In genomic region chr9:91758491-91758981, GRCh38 we compare ENCODE assay signal across 8 cellular contexts.
A peak's percentile ranks its signal among the peaks of the same experiment; 100 is the strongest.
DNase-seq lines count a peak whose midpoint lies in the region; ATAC-seq, FAIRE-seq and TF ChIP-seq lines count a peak whose summit lies in the region.

No MANE protein-coding gene starts in this region.

- H3K27ac ChIP-seq in breast epithelium (peak overlapping the region in 1 of 2 donors; percentile 25), HCT116 (ENCODE audit: low read depth, low read length) (no peak overlapping the region), HepG2 (ENCODE audit: extremely low read length, insufficient read depth, low read length) (no peak overlapping the region)

- H2AFZ ChIP-seq in HCT116 (ENCODE audit: low read depth, low read length, poor library complexity, severe bottlenecking) (no peak overlapping the region), HepG2 (ENCODE audit: low read length) (no peak overlapping the region)

- H3K36me3 ChIP-seq in breast epithelium (no peaks in the 10 kb centered on the region), HCT116 (ENCODE audit: control insufficient read depth in 1 of 2, insufficient read depth in 2 of 2, low read length in 2 of 2) (no peaks in the 10 kb centered on the region; a peak in 1 of 4 replicates), HepG2 (replicated peaks in 1 of 2; ENCODE audit: control insufficient read depth in 1 of 2, insufficient read depth in 2 of 2, low read length in 2 of 2) (no peaks in the 10 kb centered on the region)

- H4K20me1 ChIP-seq in HCT116 (ENCODE audit: insufficient read depth) (no peaks in the 10 kb centered on the region), HepG2 (ENCODE audit: insufficient read depth, low read length) (no peaks in the 10 kb centered on the region)

- H3K9me3 Mint-ChIP-seq in MCF 10A (ENCODE audit: unreplicated experiment) = no peaks in the 10 kb centered on the region

- POLR2A ChIA-PET in MCF 10A (lab: Yijun Ruan, JAX) = no interaction called here
- POLR2A ChIA-PET in HCT116 (lab: Charles Lee) = no interaction called here
- POLR2A ChIA-PET in HepG2 (lab: Yijun Ruan, JAX) = no interaction called here

- intact Hi-C loops in MCF 10A (cut with micrococcal nuclease) = loop anchor here (10.0 kb wide), 1 partner anchor 336 kb away; no protein-coding TSS in a partner anchor
- intact Hi-C loops in breast epithelium (cut with DNase I; ENCODE audit: low total_unique reads) = loop anchor here (10.0 kb wide), 1 partner anchor 196 kb away; the partner anchor contains the start of gene ROR2
- intact Hi-C loops in HCT116 (cut with micrococcal nuclease) = loop anchor here (2.0 kb wide), 1 partner anchor 220 kb away; no protein-coding TSS in a partner anchor
- intact Hi-C loops in HepG2 (cut with micrococcal nuclease; ENCODE audit: unreplicated experiment) = no loop called here

- no peaks in the 10 kb centered on the region for H3K9me2 ChIP-seq in HCT116 (ENCODE audit: insufficient read depth)

- H3K79me2 ChIP-seq in HCT116 (ENCODE audit: insufficient read depth, low read length) (no peaks in the 10 kb centered on the region), HepG2 (ENCODE audit: insufficient read depth, low read length) (no peaks in the 10 kb centered on the region)

- no peaks in the 10 kb centered on the region for H3K4me1 Mint-ChIP-seq in MCF 10A (ENCODE audit: insufficient read depth, unreplicated experiment)

- no peak for TF ChIP-seq POLR2A in breast epithelium (IDR thresholded peaks at IDR 0.05)
- no peak for TF ChIP-seq POLR2A in HCT116 (IDR thresholded peaks at IDR 0.05; ENCODE audit: borderline replicate concordance, extremely low read depth, insufficient read depth, insufficient read length)
- no peak for TF ChIP-seq POLR2A in HepG2 (IDR thresholded peaks at IDR 0.05; ENCODE audit: insufficient read depth in 1 of 2, low read depth in 2 of 2, low read length in 2 of 2)

- no peak overlapping the region for H3K4me3 Mint-ChIP-seq in MCF 10A (ENCODE audit: unreplicated experiment)

- TF ChIP-seq CTCF in MCF 10A (IDR thresholded peaks at IDR 0.05; ENCODE audit: unreplicated experiment) (peak; percentile 72), breast epithelium (IDR thresholded peaks at IDR 0.05) (peak in 1 of 3 donors; percentile 42), HCT116 (IDR thresholded peaks at IDR 0.05 in 2 of 3, conservative IDR thresholded peaks at IDR 0.05 in 1 of 3; ENCODE audit: borderline replicate concordance in 1 of 3, insufficient read depth in 1 of 3, low read depth in 2 of 3, low read length in 2 of 3) (peak; percentile 54 to 87 (median 86); a peak in 5 of 6 replicates), HepG2 (CRISPR knock-in tag; IDR thresholded peaks at IDR 0.05) (peak; percentile 57)

- no peak for TF ChIP-seq EP300 in HepG2 (IDR thresholded peaks at IDR 0.05; ENCODE audit: low read depth in 2 of 2, low read length in 2 of 2)
- no peak for TF ChIP-seq EP300 in HepG2 (CRISPR knock-in tag; IDR thresholded peaks at IDR 0.05; ENCODE audit: borderline replicate concordance)

- peaks cover 0 to 7% of the 10 kb centered on the region in 2 donors for H3K9me3 ChIP-seq in breast epithelium
- no peaks in the 10 kb centered on the region for H3K9me3 ChIP-seq in HCT116 (ENCODE audit: control insufficient read depth in 1 of 2, insufficient read depth in 1 of 2, low read depth in 1 of 2, low read length in 2 of 2)
- peaks cover 10% of the 10 kb centered on the region; the same call in 1 of the 2 replicates for H3K9me3 ChIP-seq in HepG2 (ENCODE audit: low read length)

- peak; percentile 97 for ATAC-seq in HCT116
- peak; percentile 83 for ATAC-seq in HepG2

- H3K27ac Mint-ChIP-seq in MCF 10A (ENCODE audit: low read depth, unreplicated experiment) = no peak overlapping the region

- no peak for FAIRE-seq in HepG2 (lab: Jason Lieb, UNC)

- TF ChIP-seq RAD21 in HCT116 (IDR thresholded peaks at IDR 0.05; ENCODE audit: low read depth) = peak; percentile 72
- TF ChIP-seq RAD21 in HepG2 (CRISPR knock-in tag; IDR thresholded peaks at IDR 0.05) = no peak

- H3K27me3 ChIP-seq in breast epithelium = no peaks in the 10 kb centered on the region
- no peaks in the 10 kb centered on the region for H3K27me3 ChIP-seq in HCT116 (ENCODE audit: insufficient read depth, low read length)
- peaks cover 0 to 4% of the 10 kb centered on the region in 2 experiments; a peak in 1 of 5 replicates for H3K27me3 ChIP-seq in HepG2 (ENCODE audit: control insufficient read depth in 1 of 2, insufficient read depth in 2 of 2, low read length in 2 of 2)

- DNase-seq in MCF 10A (ENCODE audit: unreplicated experiment) (peak; percentile 59), breast epithelium (ENCODE audit: low spot score in 2 of 2) (no peak), HCT116 (ENCODE audit: low read depth, low spot score) (peak; percentile 32), NCI-H1694 (lab: John Stamatoyannopoulos, UW) (peak; percentile 50), amniotic epithelial cell (ENCODE audit: low read depth) (peak; percentile 56), HepG2 (ENCODE audit: low spot score) (peak; percentile 25), T1000 (lab: John Stamatoyannopoulos, UW) (no peak), cerebellar nuclear complex (lab: John Stamatoyannopoulos, UW) (no peak)

- no peaks in the 10 kb centered on the region for H3K27me3 Mint-ChIP-seq in MCF 10A (ENCODE audit: insufficient read depth, unreplicated experiment)

- CTCF ChIA-PET in MCF 10A (lab: Yijun Ruan, JAX) = interaction anchor here (0.6 to 1.8 kb wide), 11 partner anchors 8 to 849 kb away, joined by 3 to 9 read pairs (median 4); no protein-coding TSS in a partner anchor
- CTCF ChIA-PET in HCT116 (lab: Charles Lee) = interaction anchor here (0.9 to 2.1 kb wide), 9 partner anchors 9 to 860 kb away, joined by 3 to 11 read pairs (median 3); partner anchors contain the start of gene ROR2
- CTCF ChIA-PET in HepG2 (lab: Yijun Ruan, JAX; ENCODE audit: low intra/inter-chr PET ratio, low total read pairs) = no interaction called here

- H3K4me1 ChIP-seq in breast epithelium (no peaks in the 10 kb centered on the region), HCT116 (ENCODE audit: control insufficient read depth in 1 of 2, insufficient read depth in 2 of 2, low read length in 2 of 2) (no peaks in the 10 kb centered on the region), HepG2 (ENCODE audit: insufficient read depth, low read length) (peaks cover 5% of the 10 kb centered on the region; the same call in 1 of the 2 replicates)

- H3K4me3 ChIP-seq in breast epithelium (no peak overlapping the region), HCT116 (replicated peaks in 1 of 2; ENCODE audit: low read depth in 1 of 2, low read length in 2 of 2) (no peak overlapping the region), HepG2 (replicated peaks in 1 of 3; ENCODE audit: insufficient read depth in 1 of 3, low read depth in 2 of 3, low read length in 3 of 3) (no peak overlapping the region)

- BruUV-seq in MCF 10A (replicated peaks; lab: Mats Ljungman, UMichigan) (no TSS peak), HCT116 (replicated peaks; lab: Mats Ljungman, UMichigan) (no TSS peak), HepG2 (replicated peaks; lab: Mats Ljungman, UMichigan) (no TSS peak)

- RAD21 ChIA-PET in HCT116 (lab: Charles Lee; ENCODE audit: low non-redundant PET in 1 of 2, low total read pairs in 2 of 2, uncharacterized antibody in 2 of 2, unreplicated experiment in 2 of 2) = interaction anchor here (0.6 to 1.4 kb wide), 4 partner anchors 190 to 343 kb away, joined by 3 to 5 read pairs (median 4); partner anchors contain the start of gene ROR2 (in 1 of the 2)

- in situ Hi-C loops in HepG2 (cut with HindIII; ENCODE audit: extremely low pct_ligation_motif_present, low pct_unique_long_range_greater_than_20kb) = no loop called here

- 2% methylated on average over 5 of the region's 5 CpGs for WGBS in HepG2 (ENCODE audit: low lambda C conversion rate)

- H3K9ac ChIP-seq in HCT116 (ENCODE audit: low read length) (no peak overlapping the region), HepG2 (ENCODE audit: insufficient read depth, low read depth, low read length) (no peak overlapping the region)

- H3K36me3 Mint-ChIP-seq in MCF 10A (ENCODE audit: insufficient read depth, unreplicated experiment) = no peaks in the 10 kb centered on the region

- H3K4me2 ChIP-seq in HCT116 (ENCODE audit: low read length) (no peak overlapping the region), HepG2 (ENCODE audit: low read depth, low read length) (no peak overlapping the region)

TF ChIP-seq in HCT116, 20 proteins besides CTCF, POLR2A, EP300 and RAD21 (continues in another document):
- TF ChIP-seq EZH2 (IDR thresholded peaks at IDR 0.05) (no peak), CEBPB (IDR thresholded peaks at IDR 0.05; ENCODE audit: low read depth) (no peak)
- TF ChIP-seq, protein P1, sequence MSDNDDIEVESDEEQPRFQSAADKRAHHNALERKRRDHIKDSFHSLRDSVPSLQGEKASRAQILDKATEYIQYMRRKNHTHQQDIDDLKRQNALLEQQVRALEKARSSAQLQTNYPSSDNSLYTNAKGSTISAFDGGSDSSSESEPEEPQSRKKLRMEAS (IDR thresholded peaks at IDR 0.05) = no peak

TF ChIP-seq in HepG2, 621 proteins besides CTCF, POLR2A, EP300 and RAD21:
- TF ChIP-seq ZSCAN20 (CRISPR knock-in tag; IDR thresholded peaks at IDR 0.05; ENCODE audit: borderline replicate concordance) (no peak), STAG1 (CRISPR knock-in tag; IDR thresholded peaks at IDR 0.05) (peak; percentile 46), ZNF784 (CRISPR knock-in tag; IDR thresholded peaks at IDR 0.05; ENCODE audit: borderline replicate concordance) (no peak), ZNF7 (CRISPR knock-in tag; IDR thresholded peaks at IDR 0.05) (no peak), ZSCAN30 (CRISPR knock-in tag; IDR thresholded peaks at IDR 0.05) (no peak)
- TF ChIP-seq, protein P2, sequence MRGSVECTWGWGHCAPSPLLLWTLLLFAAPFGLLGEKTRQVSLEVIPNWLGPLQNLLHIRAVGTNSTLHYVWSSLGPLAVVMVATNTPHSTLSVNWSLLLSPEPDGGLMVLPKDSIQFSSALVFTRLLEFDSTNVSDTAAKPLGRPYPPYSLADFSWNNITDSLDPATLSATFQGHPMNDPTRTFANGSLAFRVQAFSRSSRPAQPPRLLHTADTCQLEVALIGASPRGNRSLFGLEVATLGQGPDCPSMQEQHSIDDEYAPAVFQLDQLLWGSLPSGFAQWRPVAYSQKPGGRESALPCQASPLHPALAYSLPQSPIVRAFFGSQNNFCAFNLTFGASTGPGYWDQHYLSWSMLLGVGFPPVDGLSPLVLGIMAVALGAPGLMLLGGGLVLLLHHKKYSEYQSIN (CRISPR knock-in tag; IDR thresholded peaks at IDR 0.05; ENCODE audit: borderline replicate concordance) = no peak

Comparison
In these comparisons a context has a peak if more than half of its experiments do, and no peak if none do; other contexts are left out.
1. DNase-seq: peak in MCF 10A (single experiment), HCT116 (single experiment), NCI-H1694 (single experiment), amniotic epithelial cell (single experiment) and HepG2 (single experiment); none in breast epithelium (0 of 2), T1000 (single experiment) and cerebellar nuclear complex (0 of 2).